ENCODE assay signal across 16 cellular contexts in genomic region chr5:59592101-59592500, GRCh38.
DNase-seq lines count a peak whose midpoint lies in the region; ATAC-seq and TF ChIP-seq lines count a peak whose summit lies in the region.
"Had no signal": no experiment of that assay in that cellular context is flagged by ENCODE, and none has a peak within 500 bp of the region (broad histone marks: within the 10 kb centered on the region; RNA-seq: fewer than 3 reads in every experiment).

No MANE protein-coding gene starts in this region.

- POLR2A ChIA-PET in MCF 10A (lab: Yijun Ruan, JAX), result interaction anchor here (0.7 to 3.3 kb wide), 10 partner anchors 18 to 1324 kb away, joined by 3 to 15 read pairs (median 4); no protein-coding TSS in a partner anchor
- POLR2A ChIA-PET in activated CD8-positive, alpha-beta T cell treated with anti-CD3 and anti-CD28 coated beads for 36 hours (lab: Charles Lee), result no interaction called here

- DNase-seq in MCF 10A (ENCODE audit: unreplicated experiment), result peak; percentile 66
- DNase-seq in breast epithelium (ENCODE audit: low spot score in 2 of 2), result no peak
- no peak for DNase-seq in activated T-helper 1 cell treated with anti-CD3 and anti-CD28 coated beads, Interleukin-12 subunit alpha, Interleukin-12 subunit beta, Interleukin-2, Interleukin-4 antibody, amounts not matched to agents 30 ng/mL and 10 ng/mL and 1 ng/mL, durations not matched to agents 14 hours and 24 hours and 36 hours (ENCODE audit: low spot score)
- peak; percentile 91 to 94 for DNase-seq in foreskin keratinocyte
- no peak for DNase-seq in type B pancreatic cell (ENCODE audit: extremely low spot score, unreplicated experiment)
- DNase-seq in NCI-H1417 treated with DMSO at 0.1 percent for 48 hours (lab: John Stamatoyannopoulos, UW), result no peak
- no peak for DNase-seq in activated CD8-positive, alpha-beta T cell treated with anti-CD3 and anti-CD28 coated beads for 36 hours
- no peak for DNase-seq in D341Med (ENCODE audit: low spot score)
- DNase-seq: activated CD8-positive, alpha-beta memory T cell treated with anti-CD3 and anti-CD28 coated beads, Interleukin-2, amount 50 U/mL, for 48 hours; AML-193; foreskin melanocyte; GDM1; left ventricle myocardium inferior; posterior cingulate gyrus had no signal

- H3K9me3 ChIP-seq in breast epithelium, result no peaks in the 10 kb centered on the region
- H3K9me3 ChIP-seq: left ventricle myocardium inferior had no signal

- TF ChIP-seq CTCF in MCF 10A (IDR thresholded peaks at IDR 0.05; ENCODE audit: unreplicated experiment) (no peak), breast epithelium (IDR thresholded peaks at IDR 0.05) (no peak), foreskin keratinocyte (conservative IDR thresholded peaks at IDR 0.05) (no peak), type B pancreatic cell (conservative IDR thresholded peaks at IDR 0.05) (no peak)
- TF ChIP-seq CTCF in activated CD8-positive, alpha-beta T cell treated with anti-CD3 and anti-CD28 coated beads for 36 hours (IDR thresholded peaks at IDR 0.05), result no peak

- H3K27ac Mint-ChIP-seq in MCF 10A (ENCODE audit: low read depth, unreplicated experiment), result peak overlapping the region; percentile 88
- peak overlapping the region; percentile 72 for H3K27ac Mint-ChIP-seq in activated T-helper 1 cell treated with anti-CD3 and anti-CD28 coated beads, Interleukin-12 subunit alpha, Interleukin-12 subunit beta, Interleukin-2, Interleukin-4 antibody, amounts not matched to agents 30 ng/mL and 10 ng/mL and 1 ng/mL, durations not matched to agents 14 hours and 24 hours and 36 hours
- peak overlapping the region; percentile 35 for H3K27ac Mint-ChIP-seq in type B pancreatic cell
- no peak overlapping the region for H3K27ac Mint-ChIP-seq in activated CD8-positive, alpha-beta T cell treated with anti-CD3 and anti-CD28 coated beads for 36 hours

- H3K9me3 Mint-ChIP-seq in MCF 10A (ENCODE audit: unreplicated experiment) (no peaks in the 10 kb centered on the region), type B pancreatic cell (no peaks in the 10 kb centered on the region)
- peaks cover 5% of the 10 kb centered on the region for H3K9me3 Mint-ChIP-seq in activated T-helper 1 cell treated with anti-CD3 and anti-CD28 coated beads, Interleukin-12 subunit alpha, Interleukin-12 subunit beta, Interleukin-2, Interleukin-4 antibody, amounts not matched to agents 30 ng/mL and 10 ng/mL and 1 ng/mL, durations not matched to agents 14 hours and 24 hours and 36 hours
- no peaks in the 10 kb centered on the region for H3K9me3 Mint-ChIP-seq in activated CD8-positive, alpha-beta T cell treated with anti-CD3 and anti-CD28 coated beads for 36 hours

- peaks cover 11% of the 10 kb centered on the region for H3K36me3 Mint-ChIP-seq in MCF 10A (ENCODE audit: insufficient read depth, unreplicated experiment)
- H3K36me3 Mint-ChIP-seq in activated T-helper 1 cell treated with anti-CD3 and anti-CD28 coated beads, Interleukin-12 subunit alpha, Interleukin-12 subunit beta, Interleukin-2, Interleukin-4 antibody, amounts not matched to agents 30 ng/mL and 10 ng/mL and 1 ng/mL, durations not matched to agents 14 hours and 24 hours and 36 hours (ENCODE audit: low read depth), result peaks cover 5% of the 10 kb centered on the region
- H3K36me3 Mint-ChIP-seq in type B pancreatic cell, result peaks cover 4% of the 10 kb centered on the region
- H3K36me3 Mint-ChIP-seq in activated CD8-positive, alpha-beta T cell treated with anti-CD3 and anti-CD28 coated beads for 36 hours (ENCODE audit: low read depth), result no peaks in the 10 kb centered on the region

- no peaks in the 10 kb centered on the region for H3K27me3 ChIP-seq in breast epithelium
- no peaks in the 10 kb centered on the region for H3K27me3 ChIP-seq in foreskin keratinocyte

- H3K27me3 Mint-ChIP-seq in MCF 10A (ENCODE audit: insufficient read depth, unreplicated experiment), result no peaks in the 10 kb centered on the region
- H3K27me3 Mint-ChIP-seq in activated T-helper 1 cell treated with anti-CD3 and anti-CD28 coated beads, Interleukin-12 subunit alpha, Interleukin-12 subunit beta, Interleukin-2, Interleukin-4 antibody, amounts not matched to agents 30 ng/mL and 10 ng/mL and 1 ng/mL, durations not matched to agents 14 hours and 24 hours and 36 hours (ENCODE audit: insufficient read depth), result peaks cover 9% of the 10 kb centered on the region
- no peaks in the 10 kb centered on the region for H3K27me3 Mint-ChIP-seq in type B pancreatic cell
- H3K27me3 Mint-ChIP-seq in activated CD8-positive, alpha-beta T cell treated with anti-CD3 and anti-CD28 coated beads for 36 hours, result peaks cover 13% of the 10 kb centered on the region

- peak; percentile 60 for ATAC-seq in foreskin keratinocyte
- no peak for ATAC-seq in activated CD8-positive, alpha-beta T cell treated with anti-CD3 and anti-CD28 coated beads for 36 hours
- ATAC-seq: HepG2, Panc1 had no signal

- H3K27ac ChIP-seq in breast epithelium (no peak overlapping the region), foreskin keratinocyte (peak overlapping the region; percentile 95)
- H3K27ac ChIP-seq: left ventricle myocardium inferior had no signal

- H3K4me1 Mint-ChIP-seq in MCF 10A (ENCODE audit: insufficient read depth, unreplicated experiment) (peaks cover 15% of the 10 kb centered on the region), type B pancreatic cell (ENCODE audit: unreplicated experiment) (peaks cover 40% of the 10 kb centered on the region)
- peaks cover 50% of the 10 kb centered on the region for H3K4me1 Mint-ChIP-seq in activated T-helper 1 cell treated with anti-CD3 and anti-CD28 coated beads, Interleukin-12 subunit alpha, Interleukin-12 subunit beta, Interleukin-2, Interleukin-4 antibody, amounts not matched to agents 30 ng/mL and 10 ng/mL and 1 ng/mL, durations not matched to agents 14 hours and 24 hours and 36 hours (ENCODE audit: low read depth)
- peaks cover 16% of the 10 kb centered on the region for H3K4me1 Mint-ChIP-seq in activated CD8-positive, alpha-beta T cell treated with anti-CD3 and anti-CD28 coated beads for 36 hours (ENCODE audit: low read depth)

- no peaks in the 10 kb centered on the region for H3K36me3 ChIP-seq in breast epithelium
- H3K36me3 ChIP-seq: left ventricle myocardium inferior had no signal

- H3K4me3 Mint-ChIP-seq in MCF 10A (ENCODE audit: unreplicated experiment) (peak overlapping the region; percentile 72), type B pancreatic cell (peak overlapping the region; percentile 13)
- peak overlapping the region; percentile 19 for H3K4me3 Mint-ChIP-seq in activated T-helper 1 cell treated with anti-CD3 and anti-CD28 coated beads, Interleukin-12 subunit alpha, Interleukin-12 subunit beta, Interleukin-2, Interleukin-4 antibody, amounts not matched to agents 30 ng/mL and 10 ng/mL and 1 ng/mL, durations not matched to agents 14 hours and 24 hours and 36 hours
- H3K4me3 Mint-ChIP-seq in activated CD8-positive, alpha-beta T cell treated with anti-CD3 and anti-CD28 coated beads for 36 hours, result no peak overlapping the region

- no peak overlapping the region for H3K4me3 ChIP-seq in breast epithelium
- H3K4me3 ChIP-seq: left ventricle myocardium inferior had no signal

- no peaks in the 10 kb centered on the region for H3K4me1 ChIP-seq in breast epithelium
- H3K4me1 ChIP-seq in foreskin keratinocyte, result peaks cover 39% of the 10 kb centered on the region

- intact Hi-C loops in MCF 10A (cut with micrococcal nuclease), result no loop called here
- intact Hi-C loops in breast epithelium (cut with DNase I; ENCODE audit: low total_unique reads), result no loop called here
- intact Hi-C loops in activated T-helper 1 cell treated with anti-CD3 and anti-CD28 coated beads, Interleukin-12 subunit alpha, Interleukin-12 subunit beta, Interleukin-2, Interleukin-4 antibody, amounts not matched to agents 30 ng/mL and 10 ng/mL and 1 ng/mL, durations not matched to agents 14 hours and 24 hours and 36 hours (cut with micrococcal nuclease), result loop anchor here (5.0 to 10.0 kb wide), 5 partner anchors 65 to 1693 kb away; no protein-coding TSS in a partner anchor
- intact Hi-C loops in activated CD8-positive, alpha-beta T cell treated with anti-CD3 and anti-CD28 coated beads for 36 hours (cut with micrococcal nuclease), result no loop called here

- TF ChIP-seq POLR2A in breast epithelium (IDR thresholded peaks at IDR 0.05), result no peak

- CTCF ChIA-PET in MCF 10A (lab: Yijun Ruan, JAX), result interaction anchor here (0.8 to 1.2 kb wide), 3 partner anchors 28 to 404 kb away, joined by 3 read pairs; no protein-coding TSS in a partner anchor
- CTCF ChIA-PET in activated CD8-positive, alpha-beta T cell treated with anti-CD3 and anti-CD28 coated beads for 36 hours (lab: Charles Lee), result no interaction called here

- no TSS peak for BruUV-seq in MCF 10A (replicated peaks; lab: Mats Ljungman, UMichigan)

Comparison
In these comparisons a context has a peak if more than half of its experiments do, and no peak if none do; other contexts are left out.
1. DNase-seq: peak in MCF 10A (single experiment) and foreskin keratinocyte (2 of 2); none in breast epithelium (0 of 2), activated T-helper 1 cell treated with anti-CD3 and anti-CD28 coated beads, Interleukin-12 subunit alpha, Interleukin-12 subunit beta, Interleukin-2, Interleukin-4 antibody, amounts not matched to agents 30 ng/mL and 10 ng/mL and 1 ng/mL, durations not matched to agents 14 hours and 24 hours and 36 hours (single experiment), type B pancreatic cell (single experiment), NCI-H1417 treated with DMSO at 0.1 percent for 48 hours (single experiment), activated CD8-positive, alpha-beta T cell treated with anti-CD3 and anti-CD28 coated beads for 36 hours (single experiment) and D341Med (single experiment).